In genomic region chr10:28378986-28379585, GRCh38 we compare ENCODE assay signal across 16 cellular contexts.
"Had no signal": no experiment of that assay in that cellular context is flagged by ENCODE, and none has a peak within 500 bp of the region (broad histone marks: within the 10 kb centered on the region; RNA-seq: fewer than 3 reads in every experiment).

No MANE protein-coding gene starts in this region.

- H3K36me3 Mint-ChIP-seq: activated naive CD4-positive, alpha-beta T cell treated with anti-CD3 and anti-CD28 coated beads, Interleukin-2, amount 10 ng/mL, durations not matched to agents 7 days and 5 days had no signal

- H3K27me3 Mint-ChIP-seq: activated T-cell treated with anti-CD3 and anti-CD28 coated beads, Interleukin-2, amount 50 U/mL, for 24 hours had no signal

- H3K4me3 Mint-ChIP-seq: activated naive CD4-positive, alpha-beta T cell treated with anti-CD3 and anti-CD28 coated beads, Interleukin-2, amount 10 ng/mL, durations not matched to agents 7 days and 5 days; activated T-cell treated with anti-CD3 and anti-CD28 coated beads, Interleukin-2, amount 50 U/mL, for 24 hours; nephron progenitor cell had no signal

- H3K27me3 ChIP-seq: esophagus muscularis mucosa, ovary, tibial artery, vagina had no signal

- ATAC-seq: left ventricle myocardium superior had no signal

- H3K36me3 ChIP-seq: esophagus muscularis mucosa, ovary, tibial artery, vagina had no signal

- FAIRE-seq: colon, kidney had no signal

- H3K4me3 ChIP-seq: esophagus muscularis mucosa, ovary, tibial artery, vagina had no signal

- DNase-seq: activated CD4-positive, alpha-beta T cell treated with anti-CD3 and anti-CD28 coated beads, Interleukin-2, amount 50 U/mL, for 48 hours; activated CD4-positive, CD25-positive, alpha-beta regulatory T cell treated with anti-CD3 and anti-CD28 coated beads, Interleukin-2, amount 50 U/mL, for 72 hours; activated naive CD4-positive, alpha-beta T cell treated with anti-CD3 and anti-CD28 coated beads, Interleukin-2, amount 10 ng/mL, durations not matched to agents 7 days and 5 days; activated T-cell treated with anti-CD3 and anti-CD28 coated beads, Interleukin-2, amount 50 U/mL, for 24 hours; hippocampal formation; kidney; left ventricle myocardium superior; mesendoderm; nephron progenitor cell; ovary; stimulated activated CD4-positive, alpha-beta T cell treated with anti-CD3 and anti-CD28 coated beads, Interleukin-2, amount 100 ng/mL, for 24 hours; T1000; tibial artery had no signal

- H3K27ac ChIP-seq: esophagus muscularis mucosa, ovary, vagina had no signal

- H3K27ac Mint-ChIP-seq: activated naive CD4-positive, alpha-beta T cell treated with anti-CD3 and anti-CD28 coated beads, Interleukin-2, amount 10 ng/mL, durations not matched to agents 7 days and 5 days; activated T-cell treated with anti-CD3 and anti-CD28 coated beads, Interleukin-2, amount 50 U/mL, for 24 hours; nephron progenitor cell had no signal

- H3K9me3 Mint-ChIP-seq: activated naive CD4-positive, alpha-beta T cell treated with anti-CD3 and anti-CD28 coated beads, Interleukin-2, amount 10 ng/mL, durations not matched to agents 7 days and 5 days; activated T-cell treated with anti-CD3 and anti-CD28 coated beads, Interleukin-2, amount 50 U/mL, for 24 hours; nephron progenitor cell had no signal

- H3K9me3 ChIP-seq: esophagus muscularis mucosa, ovary, tibial artery, vagina had no signal
